ENCODE assay signal across 8 cellular contexts in the genomic region with DNA sequence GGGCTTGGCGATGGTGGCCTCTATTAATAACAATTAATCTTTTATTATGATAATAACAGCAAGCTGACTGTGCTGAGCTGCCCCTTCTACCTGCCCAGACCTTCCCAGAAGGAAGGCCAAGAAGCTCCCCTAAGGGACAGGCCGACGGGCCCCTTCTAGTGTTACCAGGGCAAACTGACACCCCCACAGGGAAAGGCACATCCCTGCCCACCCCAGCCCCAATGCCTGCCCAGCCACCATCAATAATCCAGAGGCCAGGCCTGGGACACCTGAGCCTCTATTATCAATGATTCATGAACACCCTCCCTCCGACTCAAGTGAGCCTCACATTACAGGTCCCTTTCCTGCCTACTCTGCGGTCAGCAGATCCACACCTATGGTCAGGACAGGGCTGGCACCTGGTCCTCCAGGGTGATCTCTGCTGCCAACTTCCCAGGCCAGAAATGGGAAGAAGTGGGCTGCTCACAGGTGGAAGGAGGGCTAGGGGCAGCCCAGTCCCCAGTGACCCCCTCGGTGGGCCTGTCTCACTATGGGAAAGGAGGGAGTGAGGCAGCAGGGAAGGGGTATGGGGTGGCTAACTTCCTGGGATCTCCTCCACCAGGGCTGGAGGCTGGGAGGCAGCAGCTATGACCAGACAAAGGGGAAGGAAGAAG. TPM values are rescaled to one million over a fixed set of nuclear protein-coding genes. Genes with fewer than 3 reads are reported as not detected.
DNase-seq lines count a peak whose midpoint lies in the region; ATAC-seq and TF ChIP-seq lines count a peak whose summit lies in the region.

No MANE protein-coding gene starts in this region.

- peaks cover 52% of the 10 kb centered on the region for H3K4me1 Mint-ChIP-seq in nephron progenitor cell

- TF ChIP-seq CTCF in BJ (IDR thresholded peaks at IDR 0.05; ENCODE audit: insufficient read depth, low read depth, low read length) (no peak), nephron progenitor cell (IDR thresholded peaks at IDR 0.05) (no peak)

- H3K9me3 ChIP-seq in duodenal mucosa (ENCODE audit: control insufficient read depth in 1 of 2, low read length in 2 of 2) = no peaks in the 10 kb centered on the region

- H3K27me3 Mint-ChIP-seq in nephron progenitor cell (ENCODE audit: low read depth, poor library complexity) = peaks cover under 1% of the 10 kb centered on the region

- H3K27ac Mint-ChIP-seq in nephron progenitor cell = no peak overlapping the region

- peaks cover 6% of the 10 kb centered on the region for H3K36me3 Mint-ChIP-seq in nephron progenitor cell (ENCODE audit: low read depth)

- peaks cover 34 to 39% of the 10 kb centered on the region in 2 donors for H3K4me1 ChIP-seq in duodenal mucosa (ENCODE audit: control insufficient read depth in 1 of 2, insufficient read depth in 2 of 2, low read length in 2 of 2)

- in situ Hi-C loops in KBM-7 (cut with MboI; ENCODE audit: low pct_unique_long_range_greater_than_20kb, low sequenced_read_pairs) = no loop called here

- no peak for ATAC-seq in HG02885 (IDR thresholded peaks at IDR 0.05; ENCODE audit: poor library complexity, unreplicated experiment)

- POLR2A ChIA-PET in BJ (lab: Charles Lee) = interaction anchor here (0.6 to 1.1 kb wide), 4 partner anchors 16 to 201 kb away, joined by 3 to 7 read pairs (median 4); no protein-coding TSS in a partner anchor

- peak overlapping the region; percentile 56 for H3K27ac ChIP-seq in duodenal mucosa (ENCODE audit: low read depth, low read length)

- H3K9me3 Mint-ChIP-seq in nephron progenitor cell = no peaks in the 10 kb centered on the region

- peak overlapping the region; percentile 17 for H3K4me3 ChIP-seq in BJ (ENCODE audit: low read depth, low read length)
- peak overlapping the region; percentile 6 to 77 for H3K4me3 ChIP-seq in duodenal mucosa (ENCODE audit: low read depth in 1 of 2, low read length in 2 of 2)

- CTCF ChIA-PET in BJ (lab: Yijun Ruan, JAX) = interaction anchor here (0.6 to 10.7 kb wide), 13 partner anchors 9 to 209 kb away, joined by 3 to 131 read pairs (median 4); partner anchors contain the start of genes ALAS1, PPM1M, TLR9 and WDR82

- DNase-seq in BJ (ENCODE audit: low read depth) (no peak), M059J (ENCODE audit: low read depth) (peak; percentile 50), nephron progenitor cell (no peak), OCI-M2 (lab: John Stamatoyannopoulos, UW; ENCODE audit: unreplicated experiment) (no peak), KBM-7 (no peak), AML-193 (lab: John Stamatoyannopoulos, UW) (no peak)

- peak overlapping the region in 1 of 2 donors; percentile 82 for H3K9ac ChIP-seq in duodenal mucosa (ENCODE audit: low read depth in 1 of 2, low read length in 2 of 2)

- H3K4me3 Mint-ChIP-seq in nephron progenitor cell = peak overlapping the region; percentile 50

- H3K27me3 ChIP-seq in BJ (ENCODE audit: control insufficient read depth, insufficient read depth, low read length) (no peaks in the 10 kb centered on the region), duodenal mucosa (ENCODE audit: control insufficient read depth in 1 of 2, insufficient read depth in 2 of 2, low read length in 2 of 2) (no peaks in the 10 kb centered on the region)

- H3K36me3 ChIP-seq in BJ (ENCODE audit: control insufficient read depth, insufficient read depth, low read length) (peaks cover 18% of the 10 kb centered on the region), duodenal mucosa (ENCODE audit: control insufficient read depth in 1 of 2, insufficient read depth in 2 of 2, low read length in 2 of 2) (peaks cover 4 to 24% of the 10 kb centered on the region in 2 donors)

RNA-seq across cellular contexts. Expression of gene TWF2, which starts 1.8 kb away (rescaled TPM):
- polyA plus RNA-seq in BJ (2011; rRNA removed) = 109 and 205 TPM in 2 replicates
- 61.2 and 85.8 TPM in 2 replicates for polyA minus RNA-seq in BJ (2011; rRNA and poly(A)+ RNA removed)
- 38.5 and 51.0 TPM in 2 replicates for total RNA-seq in M059J (2014; rRNA removed; shearing (Covaris generic))

RNA-seq across cellular contexts. Expression of gene PPM1M, which starts 8.4 kb away (rescaled TPM):
- 38.5 and 52.2 TPM in 2 replicates for polyA plus RNA-seq in BJ (2011; rRNA removed)
- polyA minus RNA-seq in BJ (2011; rRNA and poly(A)+ RNA removed) = 23.4 and 43.6 TPM in 2 replicates
- 1.9 and 4.6 TPM in 2 replicates for total RNA-seq in M059J (2014; rRNA removed; shearing (Covaris generic))

RNA-seq across cellular contexts. Expression of gene TLR9, which starts 11.7 kb away (rescaled TPM):
- polyA plus RNA-seq in BJ (2011; rRNA removed) = 0.07 TPM in 1 of 2 replicates, not detected in the other
- polyA minus RNA-seq in BJ (2011; rRNA and poly(A)+ RNA removed) = 0.14 TPM in 1 of 2 replicates, not detected in the other
- total RNA-seq in M059J (2014; rRNA removed; shearing (Covaris generic)) = not detected in 2 replicates

RNA-seq across cellular contexts. Expression of gene ALAS1, which starts 39.2 kb away (rescaled TPM):
- 35.7 and 51.7 TPM in 2 replicates for polyA plus RNA-seq in BJ (2011; rRNA removed)
- 28.5 and 59.6 TPM in 2 replicates for polyA minus RNA-seq in BJ (2011; rRNA and poly(A)+ RNA removed)
- 39.0 and 52.8 TPM in 2 replicates for total RNA-seq in M059J (2014; rRNA removed; shearing (Covaris generic))

RNA-seq across cellular contexts. Expression of gene WDR82, which starts 41.3 kb away (rescaled TPM):
- polyA plus RNA-seq in BJ (2011; rRNA removed) = 42.3 and 62.8 TPM in 2 replicates
- polyA minus RNA-seq in BJ (2011; rRNA and poly(A)+ RNA removed) = 40.4 and 42.9 TPM in 2 replicates
- total RNA-seq in M059J (2014; rRNA removed; shearing (Covaris generic)) = 29.9 and 35.5 TPM in 2 replicates
